ENCODE assay signal across 29 cellular contexts in the genomic region with DNA sequence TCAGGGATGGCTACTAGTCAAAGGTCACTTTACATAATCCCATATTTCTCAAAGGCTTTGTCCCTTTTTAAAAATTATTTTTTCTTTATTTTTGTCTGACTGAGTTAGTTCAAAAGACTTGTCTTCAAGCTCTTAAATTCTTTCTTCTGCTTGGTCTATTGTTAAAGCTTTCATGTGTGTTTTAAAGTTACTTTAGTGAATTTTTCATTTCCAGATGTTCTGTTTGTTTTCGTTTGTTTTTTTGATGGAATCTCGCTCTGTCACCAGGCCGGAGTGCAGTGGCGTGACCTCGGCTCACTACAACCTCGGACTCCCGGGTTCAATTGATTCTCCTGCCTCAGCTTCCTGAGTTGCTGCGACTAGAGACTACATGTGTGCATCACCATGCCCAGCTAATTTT. TPM values are rescaled to one million over a fixed set of nuclear protein-coding genes. Genes with fewer than 3 reads are reported as not detected.
"Had no signal": no experiment of that assay in that cellular context is flagged by ENCODE, and none has a peak within 500 bp of the region (broad histone marks: within the 10 kb centered on the region; RNA-seq: fewer than 3 reads in every experiment).

No MANE protein-coding gene starts in this region.

- H3K27ac ChIP-seq: colonic mucosa, coronary artery, dorsolateral prefrontal cortex, epithelial cell of prostate, esophagus muscularis mucosa, esophagus squamous epithelium, foreskin keratinocyte, gastrocnemius medialis, gastroesophageal sphincter, heart left ventricle, heart right ventricle had no signal

- ATAC-seq: effector memory CD8-positive, alpha-beta T cell; esophagus mucosa; foreskin keratinocyte; gastrocnemius medialis; gastroesophageal sphincter; heart left ventricle; heart right ventricle had no signal

- FAIRE-seq: colon, endometrium, endothelial cell of umbilical vein, frontal cortex had no signal

- DNase-seq: colonic mucosa; cortex of kidney; dermis blood vessel endothelial cell; dorsolateral prefrontal cortex; effector CD4-positive, alpha-beta T cell; effector CD8-positive, alpha-beta T cell; effector memory CD4-positive, alpha-beta T cell; effector memory CD8-positive, alpha-beta T cell; endodermal cell; erythroblast; esophagus squamous epithelium; foreskin fibroblast; foreskin keratinocyte; foreskin melanocyte; gastrocnemius medialis; glutamatergic neuron; head of caudate nucleus; heart left ventricle; heart right ventricle had no signal

- H3K9me3 ChIP-seq: colonic mucosa, gastrocnemius medialis had no signal

- H3K4me3 ChIP-seq: colonic mucosa, coronary artery, dorsolateral prefrontal cortex, esophagus muscularis mucosa, esophagus squamous epithelium, gastrocnemius medialis, gastroesophageal sphincter, heart left ventricle, heart right ventricle had no signal

- H3K36me3 ChIP-seq: colonic mucosa, esophagus muscularis mucosa, esophagus squamous epithelium, gastrocnemius medialis, gastroesophageal sphincter, heart left ventricle, heart right ventricle had no signal

- H3K4me3 Mint-ChIP-seq: dendritic cell treated with granulocyte-macrophage colony-stimulating factor and Interleukin-4, amounts not matched to agents 40 ng/mL and 50 ng/mL, for 4 days; effector memory CD8-positive, alpha-beta T cell; endodermal cell had no signal

- H3K4me1 Mint-ChIP-seq: endodermal cell had no signal

- H3K4me1 ChIP-seq: colonic mucosa, esophagus muscularis mucosa, esophagus squamous epithelium, foreskin keratinocyte, gastrocnemius medialis, gastroesophageal sphincter, heart left ventricle, heart right ventricle had no signal

- H3K27me3 ChIP-seq: colonic mucosa, esophagus muscularis mucosa, esophagus squamous epithelium, gastrocnemius medialis, gastroesophageal sphincter, heart left ventricle had no signal

- H3K27me3 Mint-ChIP-seq: dendritic cell treated with granulocyte-macrophage colony-stimulating factor and Interleukin-4, amounts not matched to agents 40 ng/mL and 50 ng/mL, for 4 days; effector memory CD8-positive, alpha-beta T cell had no signal

RNA-seq across cellular contexts. Expression of gene SNCAIP, which starts 55.0 kb away (rescaled TPM):
- total RNA-seq: foreskin keratinocyte had no signal
